37 cellular contexts compared by ENCODE assay signal in the genomic region with DNA sequence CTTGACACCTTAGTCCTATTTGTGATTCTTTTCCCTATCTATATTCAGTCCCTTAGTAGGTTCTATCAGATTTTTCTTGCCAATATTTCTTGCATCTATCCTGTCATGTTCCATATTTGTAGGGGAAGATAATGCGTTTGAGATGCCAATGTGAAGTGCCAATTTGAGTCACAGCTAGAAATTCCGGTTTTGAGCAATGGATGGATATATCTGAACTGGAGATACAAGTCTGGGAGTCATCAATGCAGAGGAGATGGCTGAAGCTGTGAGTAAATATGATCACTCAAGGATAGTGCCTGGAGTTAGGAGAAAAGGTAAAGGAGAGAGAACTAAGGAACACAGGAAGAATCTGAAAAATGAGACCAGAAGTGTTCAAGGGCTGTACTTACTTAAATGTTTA.
"Had no signal": no experiment of that assay in that cellular context is flagged by ENCODE, and none has a peak within 500 bp of the region (broad histone marks: within the 10 kb centered on the region; RNA-seq: fewer than 3 reads in every experiment).

No MANE protein-coding gene starts in this region.

- H3K4me3 ChIP-seq: adrenal gland, body of pancreas, breast epithelium, cardiac muscle cell had no signal

- H3K27me3 ChIP-seq: adrenal gland, body of pancreas, brain microvascular endothelial cell, breast epithelium, cardiac muscle cell had no signal

- DNase-seq: activated B cell treated with CpG ODN at 0.5 μM for 24 hours; activated CD4-positive, alpha-beta memory T cell treated with anti-CD3 and anti-CD28 coated beads for 36 hours; activated CD4-positive, alpha-beta T cell treated with anti-CD3 and anti-CD28 coated beads for 4 hours; activated CD4-positive, alpha-beta T cell treated with anti-CD3 and anti-CD28 coated beads, Interleukin-2, amount 10 ng/mL, durations not matched to agents 24 days and 14 days; activated CD4-positive, alpha-beta T cell treated with anti-CD3 and anti-CD28 coated beads, Interleukin-2, amount 50 U/mL, for 1 hour; activated CD4-positive, alpha-beta T cell treated with anti-CD3 and anti-CD28 coated beads, Interleukin-2, amount 50 U/mL, for 4 hours; activated CD4-positive, CD25-positive, alpha-beta regulatory T cell treated with anti-CD3 and anti-CD28 coated beads, Interleukin-2, amount 50 U/mL, for 72 hours; activated CD8-positive, alpha-beta memory T cell treated with anti-CD3 and anti-CD28 coated beads, Interleukin-2, amount 50 U/mL, for 4 hours; activated CD8-positive, alpha-beta T cell treated with anti-CD3 and anti-CD28 coated beads for 36 hours; activated effector memory CD4-positive, alpha-beta T cell treated with anti-CD3 and anti-CD28 coated beads, Interleukin-2, amount 50 U/mL, for 16 hours; activated gamma-delta T cell treated with Interleukin-2 at 50 U/mL for 16 hours; activated naive CD4-positive, alpha-beta T cell; activated naive CD4-positive, alpha-beta T cell treated with anti-CD3 and anti-CD28 coated beads for 36 hours; activated naive CD4-positive, alpha-beta T cell treated with anti-CD3 and anti-CD28 coated beads, Interleukin-2, amount 50 U/mL, for 16 hours; activated T-cell treated with anti-CD3 and anti-CD28 coated beads for 4 hours; activated T-cell treated with anti-CD3 and anti-CD28 coated beads, Interleukin-2, amount 50 U/mL, for 1 hour; activated T-cell treated with anti-CD3 and anti-CD28 coated beads, Interleukin-2, amount 50 U/mL, for 4 hours; activated T-cell treated with anti-CD3 and anti-CD28 coated beads, Interleukin-2, amount 50 U/mL, for 72 hours; adrenal gland; amniotic stem cell; aorta; body of pancreas; brain microvascular endothelial cell; caudate nucleus; cerebellar nuclear complex; T-helper 1 cell; T-helper 2 cell; T-helper 9 cell had no signal

- H3K4me3 Mint-ChIP-seq: activated B cell treated with CpG ODN at 0.5 μM for 24 hours; activated CD4-positive, alpha-beta memory T cell treated with anti-CD3 and anti-CD28 coated beads for 36 hours; activated CD4-positive, alpha-beta T cell treated with anti-CD3 and anti-CD28 coated beads, Interleukin-2, amount 10 ng/mL, durations not matched to agents 24 days and 14 days; activated CD8-positive, alpha-beta T cell treated with anti-CD3 and anti-CD28 coated beads for 36 hours; activated naive CD4-positive, alpha-beta T cell treated with anti-CD3 and anti-CD28 coated beads for 36 hours; activated naive CD8-positive, alpha-beta T cell; activated T-cell treated with anti-CD3 and anti-CD28 coated beads, Interleukin-2, amount 50 U/mL, for 4 hours; activated T-cell treated with anti-CD3 and anti-CD28 coated beads, Interleukin-2, amount 50 U/mL, for 72 hours; activated T-helper 1 cell treated with anti-CD3 and anti-CD28 coated beads, Interleukin-12 subunit alpha, Interleukin-12 subunit beta, Interleukin-2, Interleukin-4 antibody, amounts not matched to agents 30 ng/mL and 10 ng/mL and 1 ng/mL, durations not matched to agents 14 hours and 24 hours and 36 hours; activated T-helper 17 cell treated with anti-CD3 and anti-CD28 coated beads, Interleukin-2, amount 50 U/mL, for 72 hours; central memory CD8-positive, alpha-beta T cell; T-helper 1 cell treated with Interleukin-12 subunit alpha and Interleukin-12 subunit beta and Interleukin-4 antibody, amounts not matched to agents 30 μg/mL and 1 μg/mL, for 36 hours; T-helper 2 cell treated with Interferon-gamma antibody and Interleukin-4, amounts not matched to agents 5 μg/mL and 100 μg/mL, for 36 hours had no signal

- H3K4me1 ChIP-seq: adrenal gland, body of pancreas, breast epithelium had no signal

- H3K4me1 Mint-ChIP-seq: activated B cell treated with CpG ODN at 0.5 μM for 24 hours; activated CD4-positive, alpha-beta T cell treated with anti-CD3 and anti-CD28 coated beads, Interleukin-2, amount 10 ng/mL, durations not matched to agents 24 days and 14 days; activated T-helper 17 cell treated with anti-CD3 and anti-CD28 coated beads, Interleukin-2, amount 50 U/mL, for 72 hours; central memory CD8-positive, alpha-beta T cell had no signal

- H3K36me3 Mint-ChIP-seq: activated CD4-positive, alpha-beta memory T cell treated with anti-CD3 and anti-CD28 coated beads for 36 hours; activated naive CD8-positive, alpha-beta T cell had no signal

- H3K27ac Mint-ChIP-seq: activated B cell treated with CpG ODN at 0.5 μM for 24 hours; activated CD4-positive, alpha-beta memory T cell treated with anti-CD3 and anti-CD28 coated beads for 36 hours; activated CD4-positive, alpha-beta T cell treated with anti-CD3 and anti-CD28 coated beads, Interleukin-2, amount 10 ng/mL, durations not matched to agents 24 days and 14 days; activated CD8-positive, alpha-beta T cell treated with anti-CD3 and anti-CD28 coated beads for 36 hours; activated naive CD4-positive, alpha-beta T cell treated with anti-CD3 and anti-CD28 coated beads for 36 hours; activated naive CD8-positive, alpha-beta T cell; activated T-helper 1 cell treated with anti-CD3 and anti-CD28 coated beads, Interleukin-12 subunit alpha, Interleukin-12 subunit beta, Interleukin-2, Interleukin-4 antibody, amounts not matched to agents 30 ng/mL and 10 ng/mL and 1 ng/mL, durations not matched to agents 14 hours and 24 hours and 36 hours; activated T-helper 17 cell treated with anti-CD3 and anti-CD28 coated beads, Interleukin-2, amount 50 U/mL, for 72 hours; T-helper 1 cell treated with Interleukin-12 subunit alpha and Interleukin-12 subunit beta and Interleukin-4 antibody, amounts not matched to agents 30 μg/mL and 1 μg/mL, for 36 hours; T-helper 2 cell treated with Interferon-gamma antibody and Interleukin-4, amounts not matched to agents 5 μg/mL and 100 μg/mL, for 36 hours had no signal

- H3K9me3 Mint-ChIP-seq: activated CD4-positive, alpha-beta memory T cell treated with anti-CD3 and anti-CD28 coated beads for 36 hours; activated CD4-positive, alpha-beta T cell treated with anti-CD3 and anti-CD28 coated beads, Interleukin-2, amount 10 ng/mL, durations not matched to agents 24 days and 14 days; activated CD8-positive, alpha-beta T cell treated with anti-CD3 and anti-CD28 coated beads for 36 hours; activated naive CD4-positive, alpha-beta T cell treated with anti-CD3 and anti-CD28 coated beads for 36 hours; activated T-cell treated with anti-CD3 and anti-CD28 coated beads, Interleukin-2, amount 50 U/mL, for 4 hours; activated T-cell treated with anti-CD3 and anti-CD28 coated beads, Interleukin-2, amount 50 U/mL, for 72 hours; activated T-helper 1 cell treated with anti-CD3 and anti-CD28 coated beads, Interleukin-12 subunit alpha, Interleukin-12 subunit beta, Interleukin-2, Interleukin-4 antibody, amounts not matched to agents 30 ng/mL and 10 ng/mL and 1 ng/mL, durations not matched to agents 14 hours and 24 hours and 36 hours; activated T-helper 17 cell treated with anti-CD3 and anti-CD28 coated beads, Interleukin-2, amount 50 U/mL, for 72 hours; central memory CD8-positive, alpha-beta T cell; T-helper 1 cell treated with Interleukin-12 subunit alpha and Interleukin-12 subunit beta and Interleukin-4 antibody, amounts not matched to agents 30 μg/mL and 1 μg/mL, for 36 hours; T-helper 2 cell treated with Interferon-gamma antibody and Interleukin-4, amounts not matched to agents 5 μg/mL and 100 μg/mL, for 36 hours had no signal

- H3K27ac ChIP-seq: adrenal gland, body of pancreas, brain microvascular endothelial cell, breast epithelium, cardiac muscle cell, VCaP had no signal

- H3K9me3 ChIP-seq: adrenal gland, body of pancreas, breast epithelium had no signal

- H3K27me3 Mint-ChIP-seq: activated CD4-positive, alpha-beta memory T cell treated with anti-CD3 and anti-CD28 coated beads for 36 hours; activated CD8-positive, alpha-beta T cell treated with anti-CD3 and anti-CD28 coated beads for 36 hours; activated naive CD8-positive, alpha-beta T cell; activated T-helper 17 cell treated with anti-CD3 and anti-CD28 coated beads, Interleukin-2, amount 50 U/mL, for 72 hours; central memory CD8-positive, alpha-beta T cell had no signal

- ATAC-seq: activated CD8-positive, alpha-beta T cell treated with anti-CD3 and anti-CD28 coated beads for 36 hours; activated T-cell treated with anti-CD3 and anti-CD28 coated beads, Interleukin-2, amount 50 U/mL, for 4 hours; activated T-cell treated with anti-CD3 and anti-CD28 coated beads, Interleukin-2, amount 50 U/mL, for 72 hours; activated T-helper 17 cell treated with anti-CD3 and anti-CD28 coated beads, Interleukin-2, amount 50 U/mL, for 72 hours; body of pancreas had no signal
